Comparison of ENCODE assay signal across 14 cellular contexts in the genomic region with DNA sequence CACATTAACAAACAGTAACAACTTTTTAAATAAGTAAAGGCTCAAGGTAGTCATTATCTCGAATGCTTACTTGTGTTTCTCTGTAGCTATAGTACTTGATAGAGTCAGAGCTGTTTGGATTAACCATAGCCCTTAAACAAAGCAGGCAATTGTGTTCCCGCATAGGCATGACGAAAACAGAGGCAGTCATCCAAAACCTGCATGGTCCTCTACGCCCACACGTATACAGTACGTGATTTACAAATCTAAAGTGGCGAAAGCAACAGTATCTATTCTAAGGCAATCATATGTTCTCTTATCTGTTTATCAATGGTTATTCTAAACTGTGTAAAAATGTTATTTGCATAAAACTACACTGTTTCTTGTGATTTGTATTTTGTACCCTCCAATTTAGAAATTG. TPM values are rescaled to one million over a fixed set of nuclear protein-coding genes. Genes with fewer than 3 reads are reported as not detected.
DNase-seq lines count a peak whose midpoint lies in the region; ATAC-seq and TF ChIP-seq lines count a peak whose summit lies in the region.
"Had no signal": no experiment of that assay in that cellular context is flagged by ENCODE, and none has a peak within 500 bp of the region (broad histone marks: within the 10 kb centered on the region; RNA-seq: fewer than 3 reads in every experiment).

No MANE protein-coding gene starts in this region.

- H3K9ac ChIP-seq in SK-N-MC (ENCODE audit: insufficient read length) = no peak overlapping the region

- H3K9me3 ChIP-seq in SK-N-MC (ENCODE audit: low read depth, low read length) = no peaks in the 10 kb centered on the region

- H3K27me3 ChIP-seq in brain microvascular endothelial cell (replicated peaks) = no peaks in the 10 kb centered on the region
- H3K27me3 ChIP-seq: neutrophil had no signal

- in situ Hi-C loops in brain microvascular endothelial cell (cut with HindIII; ENCODE audit: low pct_ligation_motif_present, low sequenced_read_pairs) = no loop called here

- DNase-seq in COR-L47 (lab: John Stamatoyannopoulos, UW) = peak; percentile 22
- peak; percentile 26 for DNase-seq in NAMALWA (ENCODE audit: low spot score)
- no peak for DNase-seq in SK-N-MC (ENCODE audit: low read depth, low spot score)
- peak; percentile 81 for DNase-seq in kidney glomerular epithelial cell (lab: John Stamatoyannopoulos, UW)
- DNase-seq in brain microvascular endothelial cell = no peak
- no peak for DNase-seq in cerebellum (ENCODE audit: low spot score)
- DNase-seq: activated CD8-positive, alpha-beta T cell treated with anti-CD3 and anti-CD28 coated beads, Interleukin-2, amount 10 ng/mL, durations not matched to agents 7 days and 5 days; amniotic stem cell; CD4-positive, alpha-beta T cell; stimulated activated naive CD8-positive, alpha-beta T cell treated with anti-CD3 and anti-CD28 coated beads, Interleukin-15, Interleukin-2, amounts not matched to agents 100 U/mL and 50 U/mL, for 24 hours; T-cell had no signal

- ATAC-seq in GM21717 (IDR thresholded peaks at IDR 0.05; ENCODE audit: unreplicated experiment) = no peak
- ATAC-seq in HG03095 (IDR thresholded peaks at IDR 0.05; ENCODE audit: unreplicated experiment) = no peak
- ATAC-seq: activated CD8-positive, alpha-beta T cell treated with anti-CD3 and anti-CD28 coated beads, Interleukin-2, amount 10 ng/mL, durations not matched to agents 7 days and 5 days; stimulated activated naive CD8-positive, alpha-beta T cell treated with anti-CD3 and anti-CD28 coated beads, Interleukin-15, Interleukin-2, amounts not matched to agents 100 U/mL and 50 U/mL, for 24 hours; T-cell had no signal

- TF ChIP-seq CTCF in brain microvascular endothelial cell (IDR thresholded peaks at IDR 0.05; ENCODE audit: low read depth, low read length, missing control alignments) = no peak

- H3K27ac ChIP-seq in SK-N-MC = peak overlapping the region; percentile 55; the same call in 1 of the 2 replicates
- no peak overlapping the region for H3K27ac ChIP-seq in brain microvascular endothelial cell

- H3K36me3 ChIP-seq in SK-N-MC (ENCODE audit: insufficient read depth, low read length) (no peaks in the 10 kb centered on the region), brain microvascular endothelial cell (replicated peaks) (no peaks in the 10 kb centered on the region)
- H3K36me3 ChIP-seq: neutrophil had no signal

- H3K4me3 ChIP-seq in SK-N-MC (no peak overlapping the region), brain microvascular endothelial cell (ENCODE audit: low read depth, low read length) (no peak overlapping the region)

RNA-seq across cellular contexts. Expression of gene HFE, which starts 31.8 kb away (rescaled TPM):
- total RNA-seq in cerebellum = 1.5 TPM

Comparison
In these comparisons a context has a peak if more than half of its experiments do, and no peak if none do; other contexts are left out.
1. DNase-seq: peak in COR-L47 (single experiment), NAMALWA (single experiment) and kidney glomerular epithelial cell (single experiment); none in SK-N-MC (single experiment), brain microvascular endothelial cell (single experiment) and cerebellum (single experiment).